ENCODE assay signal across 27 cellular contexts in genomic region chr7:36217211-36217960, GRCh38.
DNase-seq lines count a peak whose midpoint lies in the region; ATAC-seq and TF ChIP-seq lines count a peak whose summit lies in the region.
"Had no signal": no experiment of that assay in that cellular context is flagged by ENCODE, and none has a peak within 500 bp of the region (broad histone marks: within the 10 kb centered on the region; RNA-seq: fewer than 3 reads in every experiment).

No MANE protein-coding gene starts in this region.

- H3K27ac ChIP-seq in H9 (ENCODE audit: insufficient read length, low read depth, low read length), result no peak overlapping the region
- peak overlapping the region; percentile 26; the same call in 1 of the 2 replicates for H3K27ac ChIP-seq in Panc1 (ENCODE audit: low read length)
- H3K27ac ChIP-seq: colonic mucosa, left lung had no signal

- H3K4me1 ChIP-seq in H9 (ENCODE audit: insufficient read depth, low read length) (peaks cover 13% of the 10 kb centered on the region; the same call in 1 of the 2 replicates), Panc1 (ENCODE audit: control insufficient read depth, insufficient read depth, low read length) (peaks cover 15% of the 10 kb centered on the region)
- H3K4me1 ChIP-seq: colonic mucosa had no signal

- H3K56ac ChIP-seq in H9 (ENCODE audit: insufficient read length, low read depth, low read length), result no peak overlapping the region

- H3K27me3 ChIP-seq in H9 (ENCODE audit: insufficient read depth, low read length), result no peaks in the 10 kb centered on the region
- no peaks in the 10 kb centered on the region for H3K27me3 ChIP-seq in Panc1 (ENCODE audit: control insufficient read depth, insufficient read depth, low read length)
- H3K27me3 ChIP-seq: colonic mucosa, left lung, transverse colon had no signal

- no peak overlapping the region for H4K5ac ChIP-seq in H9 (ENCODE audit: insufficient read length, low read depth, low read length)

- no peak overlapping the region for H2AK5ac ChIP-seq in H9 (ENCODE audit: insufficient read length, low read length)

- no peak overlapping the region for H2BK5ac ChIP-seq in H9 (ENCODE audit: insufficient read length, low read length)

- no peak overlapping the region for H4K8ac ChIP-seq in H9 (replicated peaks; ENCODE audit: insufficient read length, low read depth, low read length)

- DNase-seq in CD1c-positive myeloid dendritic cell (ENCODE audit: extremely low spot score) (peak; percentile 72), H9 (no peak), Panc1 (ENCODE audit: low read depth, low spot score) (no peak), left lobe of liver (ENCODE audit: low spot score) (no peak), NCI-H345 (lab: John Stamatoyannopoulos, UW) (no peak), G401 (ENCODE audit: low spot score) (no peak)
- DNase-seq in stimulated activated CD8-positive, alpha-beta memory T cell treated with anti-CD3 and anti-CD28 coated beads, Interleukin-4, amount 100 ng/mL, for 48 hours, result no peak
- DNase-seq in NK-92 treated with Interleukin-12 subunit alpha and Interleukin-12 subunit beta, amount 100 ng/mL, for 24 hours (lab: John Stamatoyannopoulos, UW), result no peak
- DNase-seq: activated CD4-positive, alpha-beta memory T cell treated with anti-CD3 and anti-CD28 coated beads for 36 hours; activated CD4-positive, alpha-beta T cell treated with anti-CD3 and anti-CD28 coated beads for 1 hour; activated naive CD4-positive, alpha-beta T cell; activated naive CD8-positive, alpha-beta T cell treated with anti-CD3 and anti-CD28 coated beads, Interleukin-2, amount 50 U/mL, for 24 hours; AML-193; CD8-positive, alpha-beta memory T cell; colonic mucosa; effector memory CD4-positive, alpha-beta T cell; EL; glutamatergic neuron; left lung; naive B cell; NCI-H146; NCI-H2107; NCI-H446; NCI-H774; stimulated activated CD4-positive, alpha-beta T cell treated with anti-CD3 and anti-CD28 coated beads, Interleukin-4, amount 100 ng/mL, for 24 hours; T-helper 1 cell; transverse colon had no signal

- WGBS in H9 (ENCODE audit: extremely low coverage, insufficient read length, low lambda C conversion rate), result no CpG with 5 or more reads among the region's 4 CpGs

- H2BK15ac ChIP-seq in H9 (ENCODE audit: low read depth, low read length), result no peak overlapping the region

- no peak overlapping the region for H3K23ac ChIP-seq in H9 (ENCODE audit: insufficient read length, low read depth, low read length)

- no peaks in the 10 kb centered on the region for H3K9me3 ChIP-seq in H9 (ENCODE audit: control insufficient read depth, low read depth, low read length)
- no peaks in the 10 kb centered on the region for H3K9me3 ChIP-seq in Panc1 (ENCODE audit: control insufficient read depth, insufficient read depth, low read depth, low read length)
- H3K9me3 ChIP-seq: colonic mucosa, left lung, transverse colon had no signal

- no peak overlapping the region for H2BK12ac ChIP-seq in H9 (ENCODE audit: insufficient read length, low read depth, low read length)

- intact Hi-C loops in Panc1 (cut with micrococcal nuclease; ENCODE audit: unreplicated experiment), result no loop called here

- H3K79me2 ChIP-seq in H9 (ENCODE audit: insufficient read depth, low read length), result no peaks in the 10 kb centered on the region

- no peak overlapping the region for H4K91ac ChIP-seq in H9 (ENCODE audit: insufficient read length, low read depth, low read length)

- H3K4me2 ChIP-seq in H9 (ENCODE audit: insufficient read depth, insufficient read length, low read length), result no peak overlapping the region

- TF ChIP-seq CTCF in H9 (conservative IDR thresholded peaks at IDR 0.05) (no peak), Panc1 (IDR thresholded peaks at IDR 0.05) (no peak)

- H3K23me2 ChIP-seq in H9 (ENCODE audit: insufficient read length, low read depth, low read length, poor library complexity, severe bottlenecking), result no peaks in the 10 kb centered on the region

- no peak overlapping the region for H3K4ac ChIP-seq in H9 (ENCODE audit: low read depth, low read length)

- peaks cover 0 to 4% of the 10 kb centered on the region in 2 experiments; a peak in 3 of 5 replicates for H3K9me3 Mint-ChIP-seq in H9
- H3K9me3 Mint-ChIP-seq: activated CD4-positive, alpha-beta memory T cell treated with anti-CD3 and anti-CD28 coated beads for 36 hours; activated naive CD8-positive, alpha-beta T cell treated with anti-CD3 and anti-CD28 coated beads, Interleukin-2, amount 50 U/mL, for 24 hours; CD8-positive, alpha-beta memory T cell; naive B cell had no signal

- in situ Hi-C loops in Panc1 (cut with HindIII; ENCODE audit: low pct_unique_long_range_greater_than_20kb, low sequenced_read_pairs), result no loop called here
- in situ Hi-C loops in G401 (cut with HindIII; ENCODE audit: low sequenced_read_pairs), result no loop called here

- H3K4me3 ChIP-seq in Panc1 (ENCODE audit: low read depth in 2 of 2, low read length in 2 of 2), result no peak overlapping the region
- H3K4me3 ChIP-seq: colonic mucosa, left lung, transverse colon had no signal

- H3K4me3 Mint-ChIP-seq in H9, result no peak overlapping the region
- H3K4me3 Mint-ChIP-seq: activated CD4-positive, alpha-beta memory T cell treated with anti-CD3 and anti-CD28 coated beads for 36 hours; activated naive CD8-positive, alpha-beta T cell treated with anti-CD3 and anti-CD28 coated beads, Interleukin-2, amount 50 U/mL, for 24 hours; CD8-positive, alpha-beta memory T cell; naive B cell had no signal

- H3K79me1 ChIP-seq in H9 (ENCODE audit: insufficient read depth, low read depth, low read length, poor library complexity, severe bottlenecking), result no peaks in the 10 kb centered on the region

- CTCF ChIA-PET in Panc1 (lab: Charles Lee), result no interaction called here

- H3K27me3 Mint-ChIP-seq in H9 (ENCODE audit: low read depth), result peaks cover 2% of the 10 kb centered on the region
- H3K27me3 Mint-ChIP-seq: activated CD4-positive, alpha-beta memory T cell treated with anti-CD3 and anti-CD28 coated beads for 36 hours; activated naive CD8-positive, alpha-beta T cell treated with anti-CD3 and anti-CD28 coated beads, Interleukin-2, amount 50 U/mL, for 24 hours had no signal

- H2AFZ ChIP-seq in H9 (ENCODE audit: low read length), result no peak overlapping the region

- no peak overlapping the region for H3T11ph ChIP-seq in H9 (ENCODE audit: low read length)

- no TSS peak for BruUV-seq in Panc1 (replicated peaks; lab: Mats Ljungman, UMichigan)

- peaks cover 0 to 13% (median 8%) of the 10 kb centered on the region in 3 experiments; a peak in 5 of 7 replicates for H3K36me3 Mint-ChIP-seq in H9 (ENCODE audit: insufficient read depth in 1 of 3, low read depth in 3 of 3)
- H3K36me3 Mint-ChIP-seq: activated CD4-positive, alpha-beta memory T cell treated with anti-CD3 and anti-CD28 coated beads for 36 hours; naive B cell had no signal

- no peak overlapping the region for H2BK120ac ChIP-seq in H9 (ENCODE audit: low read depth, low read length, poor library complexity, severe bottlenecking)

- peaks cover 36 to 42% of the 10 kb centered on the region in 2 experiments for H3K4me1 Mint-ChIP-seq in H9
- H3K4me1 Mint-ChIP-seq: CD8-positive, alpha-beta memory T cell; naive B cell had no signal

- H3K9ac ChIP-seq in H9 (ENCODE audit: extremely low read depth, insufficient read length, low read length), result no peak overlapping the region

- H3K36me3 ChIP-seq in Panc1 (ENCODE audit: control insufficient read depth, insufficient read depth, low read length), result no peaks in the 10 kb centered on the region
- H3K36me3 ChIP-seq: colonic mucosa, left lung, transverse colon had no signal

- H2BK20ac ChIP-seq in H9 (ENCODE audit: low read depth, low read length, poor library complexity, severe bottlenecking), result no peak overlapping the region

- H3K18ac ChIP-seq in H9 (ENCODE audit: insufficient read length, low read depth, low read length), result no peak overlapping the region

- H3K27ac Mint-ChIP-seq in H9, result peak overlapping the region; percentile 33 to 76 (median 74); a peak in 1 of 7 replicates
- H3K27ac Mint-ChIP-seq: activated CD4-positive, alpha-beta memory T cell treated with anti-CD3 and anti-CD28 coated beads for 36 hours; activated naive CD8-positive, alpha-beta T cell treated with anti-CD3 and anti-CD28 coated beads, Interleukin-2, amount 50 U/mL, for 24 hours had no signal

- ATAC-seq in Panc1, result no peak
- peak; percentile 47 for ATAC-seq in left lobe of liver
- ATAC-seq: activated naive CD8-positive, alpha-beta T cell treated with anti-CD3 and anti-CD28 coated beads, Interleukin-2, amount 50 U/mL, for 24 hours; left lung had no signal

- no peaks in the 10 kb centered on the region for H4K20me1 ChIP-seq in H9 (ENCODE audit: control insufficient read depth, insufficient read depth, insufficient read length)

- no peak overlapping the region for H3K14ac ChIP-seq in H9 (ENCODE audit: insufficient read depth, low read length)

- POLR2A ChIA-PET in Panc1 (lab: Charles Lee), result no interaction called here
